Comparison of ENCODE assay signal across 8 cellular contexts in the genomic region with DNA sequence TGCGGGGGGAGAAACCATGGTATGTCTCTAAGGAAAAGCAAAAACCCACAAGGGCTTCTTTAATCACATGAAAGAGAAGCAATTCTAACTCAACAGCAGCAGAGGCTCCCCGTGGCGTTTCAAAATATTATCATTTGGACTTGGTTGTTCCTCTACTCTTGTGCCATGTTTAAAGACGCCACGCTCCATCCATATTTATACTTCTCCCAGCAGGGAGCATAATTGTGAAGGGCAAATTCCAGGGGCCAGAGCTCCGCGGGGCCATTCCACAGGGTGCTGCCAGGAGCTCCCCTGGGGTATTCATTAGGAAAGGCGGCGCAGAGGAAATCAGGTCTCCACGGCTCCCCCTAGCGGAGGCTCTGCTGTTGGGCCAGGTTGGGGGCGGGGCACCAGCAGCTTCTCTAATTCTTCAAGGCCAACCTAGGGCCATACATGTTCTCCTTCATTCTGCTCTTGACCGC.
A peak's percentile ranks its signal among the peaks of the same experiment; 100 is the strongest.
DNase-seq lines count a peak whose midpoint lies in the region; ATAC-seq and TF ChIP-seq lines count a peak whose summit lies in the region.

No MANE protein-coding gene starts in this region.

- no peak overlapping the region for H3K4me3 ChIP-seq in AG04450 (ENCODE audit: low read depth, low read length)
- no peak overlapping the region for H3K4me3 ChIP-seq in PC-3 (ENCODE audit: low read length)

- CTCF ChIA-PET in AG04450 (lab: Charles Lee) (interaction anchor here (0.5 to 2.3 kb wide), 12 partner anchors 10 to 568 kb away, joined by 3 to 17 read pairs (median 4); no protein-coding TSS in a partner anchor), PC-3 (lab: Charles Lee) (interaction anchor here (0.6 kb wide), 1 partner anchor 548 kb away, joined by 4 read pairs; no protein-coding TSS in a partner anchor)

- DNase-seq in AG04450 (ENCODE audit: low read depth, low spot score) (no peak), PC-3 (peak; percentile 40), foreskin keratinocyte (no peak), posterior vena cava (ENCODE audit: low spot score) (peak; percentile 89), SHP77 treated with DMSO at 0.1 percent for 48 hours (lab: John Stamatoyannopoulos, UW) (no peak)
- peak; percentile 81 to 83 for DNase-seq in activated T-cell treated with anti-CD3 and anti-CD28 coated beads, Interleukin-2, amount 50 U/mL, for 72 hours

- no peaks in the 10 kb centered on the region for H4K20me1 ChIP-seq in PC-3 (ENCODE audit: low read length)

- BruUV-seq in PC-3 (replicated peaks; lab: Mats Ljungman, UMichigan) = no TSS peak

- H3K9me2 ChIP-seq in PC-3 (replicated peaks; ENCODE audit: low read length) = no peaks in the 10 kb centered on the region

- no peaks in the 10 kb centered on the region for H3F3A ChIP-seq in PC-3 (ENCODE audit: low read length, unreplicated experiment)

- H3K36me3 ChIP-seq in PC-3 (ENCODE audit: low read depth, low read length) = no peaks in the 10 kb centered on the region

- H3K36me3 Mint-ChIP-seq in activated T-cell treated with anti-CD3 and anti-CD28 coated beads, Interleukin-2, amount 50 U/mL, for 72 hours (ENCODE audit: insufficient read depth in 2 of 2) = no peaks in the 10 kb centered on the region

- H3K79me2 ChIP-seq in PC-3 (ENCODE audit: low read length) = no peaks in the 10 kb centered on the region

- no peak overlapping the region for H3K27ac Mint-ChIP-seq in activated T-cell treated with anti-CD3 and anti-CD28 coated beads, Interleukin-2, amount 50 U/mL, for 72 hours

- ATAC-seq in GM18907 (IDR thresholded peaks at IDR 0.05; ENCODE audit: unreplicated experiment) (peak; percentile 83), HG03378 (IDR thresholded peaks at IDR 0.05; ENCODE audit: unreplicated experiment) (peak; percentile 78), PC-3 (no peak), foreskin keratinocyte (peak; percentile 81)
- peak; percentile 80 to 81 for ATAC-seq in activated T-cell treated with anti-CD3 and anti-CD28 coated beads, Interleukin-2, amount 50 U/mL, for 72 hours (replicated peaks in 1 of 2)

- POLR2A ChIA-PET in AG04450 (lab: Yijun Ruan, JAX) = no interaction called here
- POLR2A ChIA-PET in PC-3 (lab: Charles Lee; ENCODE audit: unreplicated experiment) = no interaction called here

- H3K9ac ChIP-seq in PC-3 (ENCODE audit: low read length) = no peak overlapping the region

- H3K27me3 Mint-ChIP-seq in activated T-cell treated with anti-CD3 and anti-CD28 coated beads, Interleukin-2, amount 50 U/mL, for 72 hours (ENCODE audit: low read depth) = peaks cover 10% of the 10 kb centered on the region

- H2AFZ ChIP-seq in PC-3 (ENCODE audit: low read length) = no peak overlapping the region

- peaks cover 35% of the 10 kb centered on the region for H3K4me1 Mint-ChIP-seq in activated T-cell treated with anti-CD3 and anti-CD28 coated beads, Interleukin-2, amount 50 U/mL, for 72 hours (ENCODE audit: low read depth)

- intact Hi-C loops in PC-3 (cut with micrococcal nuclease) = no loop called here
- intact Hi-C loops in posterior vena cava (cut with DNase I) = no loop called here

- peaks cover 2% of the 10 kb centered on the region for H3K27me3 ChIP-seq in AG04450 (ENCODE audit: control insufficient read depth, insufficient read depth, low read length)
- H3K27me3 ChIP-seq in PC-3 (ENCODE audit: low read length) = no peaks in the 10 kb centered on the region
- H3K27me3 ChIP-seq in foreskin keratinocyte = no peaks in the 10 kb centered on the region

- TF ChIP-seq CTCF in AG04450 (IDR thresholded peaks at IDR 0.05; ENCODE audit: low read depth, low read length) (peak; percentile 56), PC-3 (conservative IDR thresholded peaks at IDR 0.05; ENCODE audit: low read depth, low read length) (peak; percentile 70), foreskin keratinocyte (conservative IDR thresholded peaks at IDR 0.05) (peak; percentile 80)

- H3K4me1 ChIP-seq in PC-3 (ENCODE audit: insufficient read depth, low read length) (peaks cover 31% of the 10 kb centered on the region), foreskin keratinocyte (no peaks in the 10 kb centered on the region)

- H3K27ac ChIP-seq in AG04450 (ENCODE audit: low read depth, low read length) = no peak overlapping the region
- no peak overlapping the region for H3K27ac ChIP-seq in PC-3 (ENCODE audit: low read length)
- no peak overlapping the region for H3K27ac ChIP-seq in foreskin keratinocyte

- H3K9me3 ChIP-seq in AG04450 (ENCODE audit: control insufficient read depth, insufficient read depth, low read length) = peaks cover 3% of the 10 kb centered on the region; the same call in 1 of the 2 replicates
- no peaks in the 10 kb centered on the region for H3K9me3 ChIP-seq in PC-3 (ENCODE audit: low read length)

- H3K4me3 Mint-ChIP-seq in activated T-cell treated with anti-CD3 and anti-CD28 coated beads, Interleukin-2, amount 50 U/mL, for 72 hours = peak overlapping the region; percentile 59 to 83

- H3K9me3 Mint-ChIP-seq in activated T-cell treated with anti-CD3 and anti-CD28 coated beads, Interleukin-2, amount 50 U/mL, for 72 hours = no peaks in the 10 kb centered on the region

- no peak overlapping the region for H3K4me2 ChIP-seq in PC-3 (ENCODE audit: low read length)

Comparison
In these comparisons a context has a peak if more than half of its experiments do, and no peak if none do; other contexts are left out.
1. DNase-seq: peak in PC-3 (single experiment), activated T-cell treated with anti-CD3 and anti-CD28 coated beads, Interleukin-2, amount 50 U/mL, for 72 hours (2 of 2) and posterior vena cava (single experiment); none in AG04450 (single experiment), foreskin keratinocyte (0 of 2) and SHP77 treated with DMSO at 0.1 percent for 48 hours (single experiment).
2. Peak in every context shown above with its lines, with median percentiles within 50 percentile points of each other: CTCF ChIP-seq.